ENCODE assay signal across 23 cellular contexts in the genomic region with DNA sequence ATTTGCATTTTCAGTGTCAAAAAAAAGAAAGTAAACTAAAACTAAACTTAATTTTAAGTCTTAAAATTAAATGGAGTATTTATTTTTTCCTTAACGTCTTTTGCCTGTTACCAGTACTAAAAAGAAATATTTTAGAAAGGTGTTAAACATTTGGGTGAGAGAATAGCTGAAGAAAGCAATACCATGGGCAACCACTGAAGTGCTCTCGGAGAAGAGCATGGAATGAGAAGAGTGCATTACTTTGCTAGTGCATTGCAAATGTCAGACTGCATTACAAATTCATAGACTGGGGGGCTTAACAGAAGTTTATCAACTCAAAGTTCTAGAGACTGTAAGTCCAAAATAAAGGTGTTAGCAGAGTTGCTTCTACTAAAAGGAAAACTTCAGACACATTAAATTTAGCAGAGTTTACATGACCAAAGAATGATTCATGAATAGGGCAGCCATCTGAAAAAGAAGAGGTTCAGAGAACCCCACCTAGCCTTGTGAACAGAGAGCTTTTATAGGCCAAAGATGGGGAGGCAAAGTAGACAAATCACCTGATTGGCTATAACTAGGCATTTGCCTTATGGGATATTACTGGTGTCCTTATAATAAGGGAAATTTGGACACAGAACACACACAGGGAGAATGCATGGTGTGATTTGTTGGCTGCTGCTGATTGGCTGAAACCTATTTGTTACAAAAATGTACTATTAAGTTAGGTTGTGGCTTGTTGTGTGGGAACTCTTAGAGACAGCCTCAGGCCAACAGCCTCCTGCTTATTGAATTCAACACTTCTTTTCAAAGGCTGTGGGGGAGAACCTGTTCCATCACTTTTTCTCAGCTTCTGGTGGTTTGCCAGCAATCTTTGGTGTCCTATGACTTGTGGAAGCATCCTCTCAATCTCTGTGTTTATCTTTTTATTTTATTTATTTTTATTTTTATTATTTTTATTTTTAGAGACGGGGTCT.
A peak's percentile ranks its signal among the peaks of the same experiment; 100 is the strongest.
DNase-seq lines count a peak whose midpoint lies in the region; TF ChIP-seq lines count a peak whose summit lies in the region.
"Had no signal": no experiment of that assay in that cellular context is flagged by ENCODE, and none has a peak within 500 bp of the region (broad histone marks: within the 10 kb centered on the region; RNA-seq: fewer than 3 reads in every experiment).

No MANE protein-coding gene starts in this region.

- H3K9me3 ChIP-seq in mammary epithelial cell (replicated peaks; ENCODE audit: insufficient read depth, low read length) = no peaks in the 10 kb centered on the region
- H3K9me3 ChIP-seq in prostate gland = no peaks in the 10 kb centered on the region
- H3K9me3 ChIP-seq: Peyer's patch, SJSA1 had no signal

- POLR2A ChIA-PET in MCF 10A (lab: Yijun Ruan, JAX) = no interaction called here

- dilution Hi-C loops in mammary epithelial cell (cut with HindIII; ENCODE audit: low sequenced_read_pairs) = no loop called here

- H3K9me3 Mint-ChIP-seq in MCF 10A (ENCODE audit: unreplicated experiment) (no peaks in the 10 kb centered on the region), type B pancreatic cell (no peaks in the 10 kb centered on the region)

- H3K4me3 Mint-ChIP-seq in MCF 10A (ENCODE audit: unreplicated experiment) (no peak overlapping the region), type B pancreatic cell (no peak overlapping the region)
- H3K4me3 Mint-ChIP-seq: CD8-positive, alpha-beta memory T cell had no signal

- H3K36me3 ChIP-seq in mammary epithelial cell (ENCODE audit: insufficient read depth, low read length) (no peaks in the 10 kb centered on the region), prostate gland (no peaks in the 10 kb centered on the region)
- H3K36me3 ChIP-seq: Peyer's patch, SJSA1 had no signal

- H3K4me3 ChIP-seq in mammary epithelial cell (replicated peaks in 1 of 3; ENCODE audit: insufficient read depth in 1 of 3, low read depth in 2 of 3, low read length in 3 of 3) (no peak overlapping the region), epithelial cell of esophagus (ENCODE audit: low read length) (no peak overlapping the region), prostate gland (no peak overlapping the region)
- H3K4me3 ChIP-seq: Peyer's patch, SJSA1 had no signal

- TF ChIP-seq POLR2A in prostate gland (IDR thresholded peaks at IDR 0.05) = no peak

- H3K27ac Mint-ChIP-seq in MCF 10A (ENCODE audit: low read depth, unreplicated experiment) (no peak overlapping the region), type B pancreatic cell (no peak overlapping the region)
- H3K27ac Mint-ChIP-seq: CD8-positive, alpha-beta memory T cell had no signal

- H3K4me1 Mint-ChIP-seq in MCF 10A (ENCODE audit: insufficient read depth, unreplicated experiment) (peaks cover 8% of the 10 kb centered on the region), type B pancreatic cell (ENCODE audit: unreplicated experiment) (peaks cover 6% of the 10 kb centered on the region)
- H3K4me1 Mint-ChIP-seq: CD8-positive, alpha-beta memory T cell had no signal

- H3K36me3 Mint-ChIP-seq in MCF 10A (ENCODE audit: insufficient read depth, unreplicated experiment) (no peaks in the 10 kb centered on the region), type B pancreatic cell (no peaks in the 10 kb centered on the region)
- H3K36me3 Mint-ChIP-seq: CD8-positive, alpha-beta memory T cell had no signal

- intact Hi-C loops in mammary epithelial cell (cut with micrococcal nuclease) = no loop called here
- intact Hi-C loops in MCF 10A (cut with micrococcal nuclease) = no loop called here
- intact Hi-C loops in prostate gland (cut with DNase I) = no loop called here

- no peaks in the 10 kb centered on the region for H3K27me3 Mint-ChIP-seq in MCF 10A (ENCODE audit: insufficient read depth, unreplicated experiment)
- H3K27me3 Mint-ChIP-seq in type B pancreatic cell = no peaks in the 10 kb centered on the region

- 100% methylated on average over 2 of the region's 3 CpGs for WGBS in mammary epithelial cell (ENCODE audit: low coverage, missing lambda C conversion rate)
- WGBS in prostate gland = 87% methylated on average over 3 of the region's 3 CpGs

- H3K9ac ChIP-seq in mammary epithelial cell (ENCODE audit: insufficient read depth, low read length) = no peak overlapping the region

- no peak overlapping the region for H3K27ac ChIP-seq in mammary epithelial cell (ENCODE audit: insufficient read depth, low read depth, low read length)
- H3K27ac ChIP-seq in prostate gland = no peak overlapping the region
- H3K27ac ChIP-seq: C4-2B, HL-60, Peyer's patch, SJSA1 had no signal

- CTCF ChIA-PET in mammary epithelial cell (lab: Charles Lee; ENCODE audit: low non-redundant PET) = no interaction called here
- CTCF ChIA-PET in MCF 10A (lab: Yijun Ruan, JAX) = no interaction called here

- H4K20me1 ChIP-seq in mammary epithelial cell (ENCODE audit: insufficient read depth, low read length) = no peaks in the 10 kb centered on the region

- TF ChIP-seq CTCF in mammary epithelial cell (conservative IDR thresholded peaks at IDR 0.05 in 1 of 2, IDR thresholded peaks at IDR 0.05 in 1 of 2; ENCODE audit: extremely low read depth in 1 of 2, insufficient read depth in 1 of 2, low read depth in 1 of 2, low read length in 2 of 2) (no peak), MCF 10A (IDR thresholded peaks at IDR 0.05; ENCODE audit: unreplicated experiment) (no peak), epithelial cell of esophagus (IDR thresholded peaks at IDR 0.05; ENCODE audit: insufficient read depth, low read depth, low read length, missing control alignments) (no peak), type B pancreatic cell (conservative IDR thresholded peaks at IDR 0.05) (peak; percentile 46), prostate gland (IDR thresholded peaks at IDR 0.05) (no peak)

- BruUV-seq in mammary epithelial cell (replicated peaks; lab: Mats Ljungman, UMichigan) (no TSS peak), MCF 10A (replicated peaks; lab: Mats Ljungman, UMichigan) (no TSS peak)

- peak overlapping the region; percentile 32 for H2AFZ ChIP-seq in mammary epithelial cell (ENCODE audit: low read depth, low read length)

- H3K27me3 ChIP-seq in mammary epithelial cell (ENCODE audit: insufficient read depth, low read length) (no peaks in the 10 kb centered on the region), prostate gland (replicated peaks; ENCODE audit: insufficient read depth) (no peaks in the 10 kb centered on the region)
- H3K27me3 ChIP-seq: Peyer's patch, SJSA1 had no signal

- no peak overlapping the region for H3K4me2 ChIP-seq in mammary epithelial cell (ENCODE audit: insufficient read depth, low read depth, low read length)

- DNase-seq in mammary epithelial cell = peak; percentile 28
- DNase-seq in MCF 10A (ENCODE audit: unreplicated experiment) = no peak
- DNase-seq in NCI-H69 (lab: John Stamatoyannopoulos, UW) = peak; percentile 9
- peak; percentile 39 for DNase-seq in epithelial cell of esophagus (ENCODE audit: low read depth)
- no peak for DNase-seq in type B pancreatic cell (ENCODE audit: extremely low spot score, unreplicated experiment)
- DNase-seq in NCI-H2196 (lab: John Stamatoyannopoulos, UW; ENCODE audit: unreplicated experiment) = no peak
- no peak for DNase-seq in prostate gland (ENCODE audit: low spot score)
- DNase-seq in DMS79 (lab: John Stamatoyannopoulos, UW) = no peak
- DNase-seq: Calu3; CD8-positive, alpha-beta memory T cell; DMS153; KBM-7; NCI-H1417; NCI-H187; NCI-H2107; NCI-H226; NCI-H510A treated with DMSO at 0.1 percent for 48 hours; NCI-H774; NK-92 treated with Interleukin-12 subunit alpha and Interleukin-12 subunit beta, amount 100 ng/mL, for 24 hours; Peyer's patch had no signal

- no peaks in the 10 kb centered on the region for H3K4me1 ChIP-seq in mammary epithelial cell (ENCODE audit: insufficient read depth, low read length)
- no peaks in the 10 kb centered on the region for H3K4me1 ChIP-seq in prostate gland (replicated peaks)
- H3K4me1 ChIP-seq: Peyer's patch had no signal

- no peaks in the 10 kb centered on the region for H3K79me2 ChIP-seq in mammary epithelial cell (ENCODE audit: insufficient read depth, low read length)

- in situ Hi-C loops in mammary epithelial cell (cut with MboI; ENCODE audit: low sequenced_read_pairs in 2 of 2) = no loop called here

Comparison
In these comparisons a context has a peak if more than half of its experiments do, and no peak if none do; other contexts are left out.
1. DNase-seq: peak in mammary epithelial cell (single experiment), NCI-H69 (single experiment) and epithelial cell of esophagus (single experiment); none in MCF 10A (single experiment), type B pancreatic cell (single experiment), NCI-H2196 (single experiment), prostate gland (single experiment) and DMS79 (single experiment).